19 cellular contexts compared by ENCODE assay signal in the genomic region with DNA sequence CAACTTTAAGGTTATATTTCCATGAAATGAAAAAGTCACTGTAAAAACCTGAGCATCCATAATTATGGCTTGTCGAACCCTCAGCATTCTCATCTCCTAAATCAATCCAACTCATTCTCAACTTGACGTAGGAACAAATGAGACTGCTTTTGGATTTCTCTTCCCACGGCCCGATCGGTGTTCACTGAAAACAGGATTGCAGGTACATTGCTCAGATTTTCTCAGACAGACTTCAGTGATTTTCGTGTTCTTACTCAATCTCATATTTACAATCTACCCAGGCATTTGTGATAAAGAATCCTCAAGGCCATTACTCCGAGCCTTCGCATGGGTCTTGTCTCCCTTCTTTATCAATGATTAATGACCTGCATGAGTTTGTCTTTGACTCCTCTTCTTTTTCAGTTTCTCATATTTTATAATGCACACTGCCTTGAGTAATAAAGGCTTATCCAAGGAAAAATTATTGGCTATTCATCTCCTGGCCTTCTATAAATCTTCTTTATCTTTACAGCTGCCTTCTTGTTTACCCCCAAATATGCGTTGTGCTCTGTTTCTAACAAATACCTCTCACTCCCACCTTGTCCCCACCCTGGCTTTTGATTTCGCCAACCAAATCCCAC.
DNase-seq lines count a peak whose midpoint lies in the region; ATAC-seq lines count a peak whose summit lies in the region.
"Had no signal": no experiment of that assay in that cellular context is flagged by ENCODE, and none has a peak within 500 bp of the region (broad histone marks: within the 10 kb centered on the region; RNA-seq: fewer than 3 reads in every experiment).

No MANE protein-coding gene starts in this region.

- WGBS in trophoblast cell (ENCODE audit: extremely low coverage, insufficient coverage, insufficient read length), result no CpG with 5 or more reads among the region's 10 CpGs

- H2AK5ac ChIP-seq in trophoblast cell (ENCODE audit: low read length), result no peak overlapping the region

- no peak overlapping the region for H3K4me3 ChIP-seq in trophoblast cell (ENCODE audit: low read depth, low read length)
- no peak overlapping the region for H3K4me3 ChIP-seq in naive thymus-derived CD4-positive, alpha-beta T cell (ENCODE audit: low read length)
- H3K4me3 ChIP-seq: BLaER1, GM23248 had no signal

- H2BK12ac ChIP-seq in trophoblast cell (ENCODE audit: low read length), result no peak overlapping the region

- H3K9me3 Mint-ChIP-seq in naive thymus-derived CD4-positive, alpha-beta T cell, result peaks cover 0 to 7% (median 3%) of the 10 kb centered on the region in 11 donors
- H3K9me3 Mint-ChIP-seq: H9 had no signal

- H3K27ac ChIP-seq in trophoblast cell (ENCODE audit: low read depth, low read length), result no peak overlapping the region
- no peak overlapping the region for H3K27ac ChIP-seq in naive thymus-derived CD4-positive, alpha-beta T cell (ENCODE audit: low read depth, low read length)
- H3K27ac ChIP-seq: BLaER1, C4-2B, GM23248 had no signal

- no peaks in the 10 kb centered on the region for H3K79me1 ChIP-seq in trophoblast cell (ENCODE audit: low read length)

- peaks cover 0 to 15% (median 4%) of the 10 kb centered on the region in 5 donors for H3K27me3 Mint-ChIP-seq in naive thymus-derived CD4-positive, alpha-beta T cell
- H3K27me3 Mint-ChIP-seq: CD4-positive, CD25-positive, alpha-beta regulatory T cell had no signal

- no peaks in the 10 kb centered on the region for H3K9me3 ChIP-seq in trophoblast cell (ENCODE audit: insufficient read depth, low read depth, low read length)
- H3K9me3 ChIP-seq in naive thymus-derived CD4-positive, alpha-beta T cell (ENCODE audit: control insufficient read depth in 2 of 3, low read length in 3 of 3), result no peaks in the 10 kb centered on the region
- H3K9me3 ChIP-seq: BLaER1, Caco-2 had no signal

- no peak overlapping the region for H3K4me3 Mint-ChIP-seq in naive thymus-derived CD4-positive, alpha-beta T cell
- H3K4me3 Mint-ChIP-seq: B cell; CD4-positive, CD25-positive, alpha-beta regulatory T cell; CD8-positive, alpha-beta T cell; H9 had no signal

- no peak overlapping the region for H4K8ac ChIP-seq in trophoblast cell (ENCODE audit: low read depth, low read length)

- DNase-seq in NCI-H226 (peak; percentile 89), head of caudate nucleus (peak in 25 of 42 donors; percentile 16 to 74 (median 40)), trophoblast cell (peak; percentile 67 to 85), SHP77 (lab: John Stamatoyannopoulos, UW) (no peak)
- no peak for DNase-seq in naive thymus-derived CD4-positive, alpha-beta T cell
- DNase-seq: 8988T; Caco-2; CD4-positive, CD25-positive, alpha-beta regulatory T cell; CD8-positive, alpha-beta T cell; DMS153; DND-41; GM23248; H9 had no signal

- no peak overlapping the region for H3K4me2 ChIP-seq in trophoblast cell (ENCODE audit: low read length)
- H3K4me2 ChIP-seq: BLaER1 had no signal

- H4K12ac ChIP-seq in trophoblast cell (ENCODE audit: low read depth, low read length), result no peak overlapping the region

- no peaks in the 10 kb centered on the region for H3K36me3 ChIP-seq in trophoblast cell (ENCODE audit: control insufficient read depth in 1 of 2, insufficient read depth in 2 of 2, low read length in 2 of 2)
- H3K36me3 ChIP-seq in naive thymus-derived CD4-positive, alpha-beta T cell (ENCODE audit: control insufficient read depth in 2 of 3, insufficient read depth in 3 of 3, low read length in 3 of 3), result no peaks in the 10 kb centered on the region
- H3K36me3 ChIP-seq: BLaER1 had no signal

- H3K18ac ChIP-seq in trophoblast cell (ENCODE audit: low read length), result no peak overlapping the region

- no peaks in the 10 kb centered on the region for H3K79me2 ChIP-seq in trophoblast cell (ENCODE audit: control insufficient read depth, insufficient read depth, low read length, poor library complexity)

- no peaks in the 10 kb centered on the region for H3K27me3 ChIP-seq in trophoblast cell (ENCODE audit: insufficient read depth, low read length)
- no peaks in the 10 kb centered on the region for H3K27me3 ChIP-seq in naive thymus-derived CD4-positive, alpha-beta T cell (ENCODE audit: control insufficient read depth in 2 of 2, insufficient read depth in 2 of 2, low read length in 2 of 2)
- H3K27me3 ChIP-seq: BLaER1 had no signal

- no peak overlapping the region for H4K91ac ChIP-seq in trophoblast cell (ENCODE audit: low read depth, low read length)

- H3K23ac ChIP-seq in trophoblast cell (ENCODE audit: low read length), result no peak overlapping the region

- no peak for ATAC-seq in GM18861 (IDR thresholded peaks at IDR 0.05; ENCODE audit: unreplicated experiment)
- ATAC-seq in activated CD4-positive, CD25-positive, alpha-beta regulatory T cell treated with anti-CD3 and anti-CD28 coated beads, Interleukin-2, amount 50 U/mL, for 24 hours, result no peak
- no peak for ATAC-seq in naive thymus-derived CD4-positive, alpha-beta T cell
- ATAC-seq: CD8-positive, alpha-beta T cell; HCT116 had no signal

- no peak overlapping the region for H3K14ac ChIP-seq in trophoblast cell (ENCODE audit: low read length)

- no peak overlapping the region for H2AFZ ChIP-seq in trophoblast cell (ENCODE audit: insufficient read depth, low read length, poor library complexity)
- H2AFZ ChIP-seq: GM23248 had no signal

- no peak overlapping the region for H3K27ac Mint-ChIP-seq in naive thymus-derived CD4-positive, alpha-beta T cell
- H3K27ac Mint-ChIP-seq: B cell; CD8-positive, alpha-beta T cell; H9 had no signal

- peaks cover 0 to 3% (median 0%) of the 10 kb centered on the region in 5 donors for H3K36me3 Mint-ChIP-seq in naive thymus-derived CD4-positive, alpha-beta T cell
- H3K36me3 Mint-ChIP-seq: CD4-positive, CD25-positive, alpha-beta regulatory T cell; CD8-positive, alpha-beta T cell had no signal

- no peak overlapping the region for H3K9ac ChIP-seq in trophoblast cell (ENCODE audit: low read length)
- H3K9ac ChIP-seq: BLaER1, GM23248 had no signal

- CTCF ChIA-PET in naive thymus-derived CD4-positive, alpha-beta T cell (lab: Charles Lee), result no interaction called here

- no peak overlapping the region for H3K4ac ChIP-seq in trophoblast cell (ENCODE audit: low read depth, low read length)

- no peaks in the 10 kb centered on the region for H3K4me1 Mint-ChIP-seq in naive thymus-derived CD4-positive, alpha-beta T cell
- H3K4me1 Mint-ChIP-seq: B cell; CD4-positive, CD25-positive, alpha-beta regulatory T cell; H9 had no signal

- H3K4me1 ChIP-seq in trophoblast cell (ENCODE audit: control insufficient read depth in 1 of 2, insufficient read depth in 2 of 2, low read length in 2 of 2), result no peaks in the 10 kb centered on the region
- no peaks in the 10 kb centered on the region for H3K4me1 ChIP-seq in naive thymus-derived CD4-positive, alpha-beta T cell (ENCODE audit: control insufficient read depth in 2 of 2, insufficient read depth in 2 of 2, low read length in 2 of 2)
- H3K4me1 ChIP-seq: BLaER1, Caco-2 had no signal

- intact Hi-C loops in head of caudate nucleus (cut with DNase I), result no loop called here
- intact Hi-C loops in naive thymus-derived CD4-positive, alpha-beta T cell (cut with micrococcal nuclease), result no loop called here

- POLR2A ChIA-PET in naive thymus-derived CD4-positive, alpha-beta T cell (lab: Charles Lee), result no interaction called here

- no peak overlapping the region for H2BK120ac ChIP-seq in trophoblast cell (ENCODE audit: insufficient read depth, low read length, poor library complexity)

- no peak overlapping the region for H2BK5ac ChIP-seq in trophoblast cell (ENCODE audit: low read depth, low read length, poor library complexity)

Comparison
In these comparisons a context has a peak if more than half of its experiments do, and no peak if none do; other contexts are left out.
1. DNase-seq: peak in NCI-H226 (single experiment), head of caudate nucleus (25 of 42) and trophoblast cell (2 of 2); none in SHP77 (0 of 2) and naive thymus-derived CD4-positive, alpha-beta T cell (0 of 9).